In the genomic region with DNA sequence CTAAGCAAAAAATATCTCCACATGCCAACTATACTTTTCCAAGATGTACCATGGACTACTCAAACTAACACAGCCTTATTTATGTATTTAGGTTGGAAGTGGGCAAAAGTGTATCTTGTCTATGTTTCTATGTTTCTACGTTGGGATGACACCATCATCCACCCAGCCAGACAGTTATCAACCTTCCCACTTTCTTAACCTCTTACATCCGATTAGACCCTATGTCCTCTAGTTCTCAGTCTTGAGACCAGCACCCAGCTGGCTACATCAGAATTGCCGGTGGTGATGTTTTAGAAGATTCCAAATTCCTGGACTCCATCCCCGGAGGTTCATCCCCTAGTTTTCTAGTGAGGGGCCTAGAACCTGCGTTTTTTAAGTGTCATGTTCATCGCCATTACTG, we compare ENCODE assay signal across 8 cellular contexts. TPM values are rescaled to one million over a fixed set of nuclear protein-coding genes. Genes with fewer than 3 reads are reported as not detected.
DNase-seq lines count a peak whose midpoint lies in the region; ATAC-seq and TF ChIP-seq lines count a peak whose summit lies in the region.

No MANE protein-coding gene starts in this region.

- no peak for ATAC-seq in activated T-cell treated with anti-CD3 and anti-CD28 coated beads, Interleukin-2, amount 50 U/mL, for 4 hours
- ATAC-seq in GM18873 (IDR thresholded peaks at IDR 0.05; ENCODE audit: low FRiP score, unreplicated experiment), result no peak

- peak overlapping the region; percentile 84 to 96 (median 92) for H3K27ac ChIP-seq in tibial nerve

- TF ChIP-seq CTCF in tibial nerve (IDR thresholded peaks at IDR 0.05), result no peak

- H3K4me1 ChIP-seq in tibial nerve, result peaks cover 0 to 43% (median 11%) of the 10 kb centered on the region in 4 donors

- H3K4me3 ChIP-seq in tibial nerve, result peak overlapping the region; percentile 54 to 84 (median 60)

- peaks cover 41% of the 10 kb centered on the region for H3K4me1 Mint-ChIP-seq in activated T-cell treated with anti-CD3 and anti-CD28 coated beads, Interleukin-2, amount 50 U/mL, for 4 hours (ENCODE audit: low read depth)
- peaks cover 30% of the 10 kb centered on the region for H3K4me1 Mint-ChIP-seq in activated CD4-positive, alpha-beta memory T cell treated with anti-CD3 and anti-CD28 coated beads for 36 hours (ENCODE audit: low read depth)

- H3K36me3 ChIP-seq in tibial nerve, result no peaks in the 10 kb centered on the region

- peak overlapping the region; percentile 99 for H3K27ac Mint-ChIP-seq in activated CD4-positive, alpha-beta memory T cell treated with anti-CD3 and anti-CD28 coated beads for 36 hours

- no peak for TF ChIP-seq POLR2A in tibial nerve (IDR thresholded peaks at IDR 0.05)

- no peak for DNase-seq in activated T-cell treated with anti-CD3 and anti-CD28 coated beads, Interleukin-2, amount 50 U/mL, for 4 hours
- no peak for DNase-seq in activated T-cell treated with anti-CD3 and anti-CD28 coated beads, Interleukin-2, amount 50 U/mL, for 48 hours
- no peak for DNase-seq in activated CD4-positive, alpha-beta memory T cell treated with anti-CD3 and anti-CD28 coated beads for 36 hours
- DNase-seq in inferior parietal cortex (ENCODE audit: extremely low spot score), result peak; percentile 14
- no peak for DNase-seq in tibial nerve (ENCODE audit: low spot score in 2 of 2)
- DNase-seq in NCI-H345 (lab: John Stamatoyannopoulos, UW), result no peak
- DNase-seq in amniotic stem cell (lab: John Stamatoyannopoulos, UW), result no peak

- TF ChIP-seq EP300 in tibial nerve (IDR thresholded peaks at IDR 0.05), result no peak

- H3K4me3 Mint-ChIP-seq in activated T-cell treated with anti-CD3 and anti-CD28 coated beads, Interleukin-2, amount 50 U/mL, for 4 hours, result peak overlapping the region; percentile 98
- H3K4me3 Mint-ChIP-seq in activated CD4-positive, alpha-beta memory T cell treated with anti-CD3 and anti-CD28 coated beads for 36 hours, result peak overlapping the region; percentile 93

- H3K9me3 ChIP-seq in tibial nerve, result no peaks in the 10 kb centered on the region

- no peaks in the 10 kb centered on the region for H3K9me3 Mint-ChIP-seq in activated T-cell treated with anti-CD3 and anti-CD28 coated beads, Interleukin-2, amount 50 U/mL, for 4 hours
- H3K9me3 Mint-ChIP-seq in activated CD4-positive, alpha-beta memory T cell treated with anti-CD3 and anti-CD28 coated beads for 36 hours, result no peaks in the 10 kb centered on the region

- intact Hi-C loops in activated CD4-positive, alpha-beta memory T cell treated with anti-CD3 and anti-CD28 coated beads for 36 hours (cut with micrococcal nuclease), result loop anchor here (5.0 kb wide), 2 partner anchors 294 to 519 kb away; a partner anchor contains a TSS

- 25 to 27% methylated on average over 6 of the region's 6 CpGs for WGBS in tibial nerve, 2 donors

- no peaks in the 10 kb centered on the region for H3K27me3 Mint-ChIP-seq in activated T-cell treated with anti-CD3 and anti-CD28 coated beads, Interleukin-2, amount 50 U/mL, for 4 hours (ENCODE audit: low read depth)
- no peaks in the 10 kb centered on the region for H3K27me3 Mint-ChIP-seq in activated CD4-positive, alpha-beta memory T cell treated with anti-CD3 and anti-CD28 coated beads for 36 hours

- CTCF ChIA-PET in activated CD4-positive, alpha-beta memory T cell treated with anti-CD3 and anti-CD28 coated beads for 36 hours (lab: Charles Lee), result interaction anchor here (1.4 to 2.0 kb wide), 2 partner anchors 37 to 439 kb away, joined by 4 to 16 read pairs; a partner anchor contains a TSS

- no peaks in the 10 kb centered on the region for H3K27me3 ChIP-seq in tibial nerve

- peaks cover 8% of the 10 kb centered on the region for H3K36me3 Mint-ChIP-seq in activated T-cell treated with anti-CD3 and anti-CD28 coated beads, Interleukin-2, amount 50 U/mL, for 4 hours (ENCODE audit: insufficient read depth)
- peaks cover 14% of the 10 kb centered on the region for H3K36me3 Mint-ChIP-seq in activated CD4-positive, alpha-beta memory T cell treated with anti-CD3 and anti-CD28 coated beads for 36 hours

- POLR2A ChIA-PET in activated CD4-positive, alpha-beta memory T cell treated with anti-CD3 and anti-CD28 coated beads for 36 hours (lab: Charles Lee), result interaction anchor here (1.8 to 2.5 kb wide), 2 partner anchors 17 to 48 kb away, joined by 6 to 75 read pairs; a partner anchor contains a TSS

RNA-seq across cellular contexts. Expression of a gene that starts 1.0 kb away (rescaled TPM):
- total RNA-seq in activated T-cell treated with anti-CD3 and anti-CD28 coated beads, Interleukin-2, amount 50 U/mL, for 4 hours, result 1 to 10 TPM; 6.5 to 9.5 (median 7.9) TPM
- total RNA-seq in activated CD4-positive, alpha-beta memory T cell treated with anti-CD3 and anti-CD28 coated beads for 36 hours, result 10 to 100 TPM; 12.0 to 16.6 TPM
- total RNA-seq in tibial nerve, result 10 to 100 TPM in 3 of 4 donors, 1 to 10 TPM in 1; 8.4 to 15.3 (median 12.3) TPM

RNA-seq across cellular contexts. Expression of a gene that starts 47.1 kb away (rescaled TPM):
- total RNA-seq in activated T-cell treated with anti-CD3 and anti-CD28 coated beads, Interleukin-2, amount 50 U/mL, for 4 hours, result 10 to 100 TPM; 68.9 to 79.0 (median 76.7) TPM
- 10 to 100 TPM; 34.4 to 37.7 TPM for total RNA-seq in activated CD4-positive, alpha-beta memory T cell treated with anti-CD3 and anti-CD28 coated beads for 36 hours
- 1 to 10 TPM; 2.2 to 7.8 (median 3.8) TPM for total RNA-seq in tibial nerve

RNA-seq across cellular contexts. Expression of a gene that starts 47.7 kb away (rescaled TPM):
- 100 to 1,000 TPM; 309 to 370 (median 332) TPM for total RNA-seq in activated T-cell treated with anti-CD3 and anti-CD28 coated beads, Interleukin-2, amount 50 U/mL, for 4 hours
- total RNA-seq in activated CD4-positive, alpha-beta memory T cell treated with anti-CD3 and anti-CD28 coated beads for 36 hours, result 100 to 1,000 TPM; 318 to 325 TPM
- total RNA-seq in tibial nerve, result 10 to 100 TPM; 17.8 to 41.7 (median 22.9) TPM

Comparison
In these comparisons a context has a peak if more than half of its experiments do, and no peak if none do; other contexts are left out.
1. RNA of a gene that starts 47.1 kb away (total RNA-seq): 68.9 to 79.0 TPM in activated T-cell treated with anti-CD3 and anti-CD28 coated beads, Interleukin-2, amount 50 U/mL, for 4 hours and 34.4 to 37.7 TPM in activated CD4-positive, alpha-beta memory T cell treated with anti-CD3 and anti-CD28 coated beads for 36 hours; 2.2 to 7.8 TPM in tibial nerve; every median in the first group is over 4 times any median in the second.
2. RNA of a gene that starts 47.7 kb away (total RNA-seq): 309 to 370 TPM in activated T-cell treated with anti-CD3 and anti-CD28 coated beads, Interleukin-2, amount 50 U/mL, for 4 hours and 318 to 325 TPM in activated CD4-positive, alpha-beta memory T cell treated with anti-CD3 and anti-CD28 coated beads for 36 hours; 17.8 to 41.7 TPM in tibial nerve; every median in the first group is over 4 times any median in the second.